28 cellular contexts compared by ENCODE assay signal in the genomic region with DNA sequence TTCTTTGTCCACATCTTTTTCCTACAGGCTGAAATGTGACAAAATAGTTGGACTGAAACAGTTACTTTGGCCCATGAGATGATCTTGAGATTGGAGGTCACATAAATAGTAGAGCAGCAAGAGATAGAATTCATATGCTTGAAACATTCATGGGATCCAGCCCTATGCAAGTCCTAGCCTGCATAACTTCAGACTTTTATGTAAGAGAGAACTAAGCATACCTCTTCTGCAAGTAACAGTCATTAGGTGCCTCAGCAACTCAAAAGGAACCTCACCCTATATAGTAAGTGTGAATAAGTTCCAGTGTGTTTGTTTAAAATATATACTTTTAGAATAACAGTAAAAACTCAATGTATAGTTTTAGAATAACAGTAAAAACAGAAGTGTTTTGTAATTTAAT.
"Had no signal": no experiment of that assay in that cellular context is flagged by ENCODE, and none has a peak within 500 bp of the region (broad histone marks: within the 10 kb centered on the region; RNA-seq: fewer than 3 reads in every experiment).

No MANE protein-coding gene starts in this region.

- H3K4me3 ChIP-seq: left ventricle myocardium inferior, pancreas, prostate gland, skin epidermis, stomach, testis, thyroid gland, transverse colon, upper lobe of left lung, vagina had no signal

- H3K27me3 ChIP-seq: pancreas, stomach, testis, thyroid gland, transverse colon, upper lobe of left lung, vagina had no signal

- H3K27me3 Mint-ChIP-seq: stimulated activated naive B cell treated with anti-CD40 and anti-IgM and Interleukin-4, amounts not matched to agents 10 μg/mL and 1 μg/mL and 100 μg/mL, for 72 hours had no signal

- H3K4me1 Mint-ChIP-seq: immature natural killer cell; naive thymus-derived CD8-positive, alpha-beta T cell; nephron; neural crest cell had no signal

- H3K36me3 Mint-ChIP-seq: immature natural killer cell; naive thymus-derived CD8-positive, alpha-beta T cell; stimulated activated naive B cell treated with anti-CD40 and anti-IgM and Interleukin-4, amounts not matched to agents 10 μg/mL and 1 μg/mL and 100 μg/mL, for 72 hours had no signal

- H3K27ac Mint-ChIP-seq: immature natural killer cell; naive thymus-derived CD8-positive, alpha-beta T cell; nephron; stimulated activated naive B cell treated with anti-CD40 and anti-IgM and Interleukin-4, amounts not matched to agents 10 μg/mL and 1 μg/mL and 100 μg/mL, for 72 hours had no signal

- H3K9me3 Mint-ChIP-seq: immature natural killer cell; naive thymus-derived CD8-positive, alpha-beta T cell had no signal

- H3K9me3 ChIP-seq: pancreas, prostate gland, stomach, testis, thyroid gland, transverse colon, upper lobe of left lung, vagina had no signal

- DNase-seq: hypothalamus; immature natural killer cell; left ventricle myocardium inferior; mesenchymal stem cell; nucleus accumbens; pancreas; posterior cingulate gyrus; retina; right cardiac atrium; stimulated activated CD4-positive, alpha-beta T cell treated with anti-CD3 and anti-CD28 coated beads, Interleukin-12 subunit alpha, Interleukin-12 subunit beta, amount 100 ng/mL, for 4 hours; stimulated activated CD4-positive, alpha-beta T cell treated with anti-CD3 and anti-CD28 coated beads, Interleukin-15, amount 100 ng/mL, for 24 hours; stimulated activated CD4-positive, alpha-beta T cell treated with anti-CD3 and anti-CD28 coated beads, Interleukin-2, amount 100 ng/mL, for 24 hours; stimulated activated CD4-positive, alpha-beta T cell treated with anti-CD3 and anti-CD28 coated beads, Interleukin-4, amount 100 ng/mL, for 1 hour; stimulated activated naive B cell treated with anti-CD40 and anti-IgM and Interleukin-4, amounts not matched to agents 10 μg/mL and 1 μg/mL and 100 μg/mL, for 72 hours; stimulated activated naive CD8-positive, alpha-beta T cell treated with anti-CD3 and anti-CD28 coated beads, Interleukin-15, Interleukin-2, amounts not matched to agents 100 U/mL and 50 U/mL, for 24 hours; stomach; testis; thyroid gland; transverse colon; upper lobe of left lung had no signal

- H3K4me1 ChIP-seq: left ventricle myocardium inferior, pancreas, prostate gland, stomach, testis, thyroid gland, transverse colon, upper lobe of left lung, vagina had no signal

- H3K36me3 ChIP-seq: left ventricle myocardium inferior, pancreas, prostate gland, stomach, thyroid gland, transverse colon, upper lobe of left lung, vagina had no signal

- H3K4me3 Mint-ChIP-seq: immature natural killer cell; naive thymus-derived CD8-positive, alpha-beta T cell; nephron; neural crest cell; stimulated activated naive B cell treated with anti-CD40 and anti-IgM and Interleukin-4, amounts not matched to agents 10 μg/mL and 1 μg/mL and 100 μg/mL, for 72 hours had no signal

- FAIRE-seq: islet of Langerhans, pancreas had no signal

- H3K27ac ChIP-seq: left ventricle myocardium inferior, pancreas, prostate gland, skin epidermis, stomach, testis, thyroid gland, transverse colon, upper lobe of left lung, vagina had no signal

- ATAC-seq: pancreas; right cardiac atrium; sciatic nerve; stimulated activated naive B cell treated with anti-CD40 and anti-IgM and Interleukin-4, amounts not matched to agents 10 μg/mL and 1 μg/mL and 100 μg/mL, for 72 hours; stimulated activated naive CD8-positive, alpha-beta T cell treated with anti-CD3 and anti-CD28 coated beads, Interleukin-15, Interleukin-2, amounts not matched to agents 100 U/mL and 50 U/mL, for 24 hours had no signal
